In the genomic region with DNA sequence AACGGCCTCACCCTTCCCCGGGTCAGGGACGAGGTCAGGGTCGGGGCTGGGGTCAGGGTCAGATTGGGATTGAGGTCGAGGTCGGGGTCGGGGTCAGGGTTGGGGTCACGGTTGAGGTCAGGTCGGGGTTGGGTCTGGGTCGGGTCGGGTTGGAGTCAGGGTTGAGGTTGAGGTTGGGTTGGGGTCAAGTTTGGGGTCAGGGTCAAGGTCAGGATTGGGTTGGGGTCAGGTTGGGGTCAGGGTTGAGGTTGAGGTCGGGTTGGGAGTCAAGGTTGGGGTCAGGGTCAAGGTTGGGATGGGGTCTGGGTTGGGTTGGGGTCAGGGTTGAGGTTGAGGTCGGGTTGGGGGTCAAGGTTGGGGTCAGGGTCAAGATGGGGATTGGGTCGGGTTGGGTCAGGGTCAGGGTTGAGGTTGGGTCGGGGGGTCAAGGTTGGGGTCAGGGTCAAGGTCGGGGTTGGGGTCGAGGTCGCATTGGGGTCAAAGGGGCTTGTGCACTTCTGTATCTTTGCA, we compare ENCODE assay signal across 1 cellular context.
TF ChIP-seq lines count a peak whose summit lies in the region.

No MANE protein-coding gene starts in this region.

TF ChIP-seq in K562, 482 proteins besides CTCF, POLR2A, EP300 and RAD21 (continued from another document and continues in another):
- TF ChIP-seq, protein P1, sequence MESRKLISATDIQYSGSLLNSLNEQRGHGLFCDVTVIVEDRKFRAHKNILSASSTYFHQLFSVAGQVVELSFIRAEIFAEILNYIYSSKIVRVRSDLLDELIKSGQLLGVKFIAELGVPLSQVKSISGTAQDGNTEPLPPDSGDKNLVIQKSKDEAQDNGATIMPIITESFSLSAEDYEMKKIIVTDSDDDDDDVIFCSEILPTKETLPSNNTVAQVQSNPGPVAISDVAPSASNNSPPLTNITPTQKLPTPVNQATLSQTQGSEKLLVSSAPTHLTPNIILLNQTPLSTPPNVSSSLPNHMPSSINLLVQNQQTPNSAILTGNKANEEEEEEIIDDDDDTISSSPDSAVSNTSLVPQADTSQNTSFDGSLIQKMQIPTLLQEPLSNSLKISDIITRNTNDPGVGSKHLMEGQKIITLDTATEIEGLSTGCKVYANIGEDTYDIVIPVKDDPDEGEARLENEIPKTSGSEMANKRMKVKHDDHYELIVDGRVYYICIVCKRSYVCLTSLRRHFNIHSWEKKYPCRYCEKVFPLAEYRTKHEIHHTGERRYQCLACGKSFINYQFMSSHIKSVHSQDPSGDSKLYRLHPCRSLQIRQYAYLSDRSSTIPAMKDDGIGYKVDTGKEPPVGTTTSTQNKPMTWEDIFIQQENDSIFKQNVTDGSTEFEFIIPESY (CRISPR knock-in tag; IDR thresholded peaks at IDR 0.05) = peak; percentile 37; the same call in 1 of the 2 replicates
- no peak for TF ChIP-seq FIP1L1 (IDR thresholded peaks at IDR 0.05; ENCODE audit: low read depth, low read length, poor library complexity, severe bottlenecking)
- TF ChIP-seq ZNF133 (CRISPR knock-in tag; IDR thresholded peaks at IDR 0.05) = no peak
- no peak for TF ChIP-seq GTF2E2 (tag; IDR thresholded peaks at IDR 0.05)
- TF ChIP-seq WHSC1 (IDR thresholded peaks at IDR 0.05; ENCODE audit: low read length) = no peak
- peak; percentile 94 for TF ChIP-seq ESRRA (IDR thresholded peaks at IDR 0.05; ENCODE audit: borderline replicate concordance, low read depth)
- TF ChIP-seq ZZZ3 (IDR thresholded peaks at IDR 0.05) = no peak
- TF ChIP-seq SIX5 (IDR thresholded peaks at IDR 0.05; ENCODE audit: borderline replicate concordance in 1 of 2, insufficient read depth in 1 of 2, low read depth in 1 of 2, low read length in 2 of 2) = no peak
- TF ChIP-seq PHF20 (IDR thresholded peaks at IDR 0.05; ENCODE audit: partially characterized antibody) = no peak
- TF ChIP-seq PHTF2 (CRISPR knock-in tag; IDR thresholded peaks at IDR 0.05) = no peak
- no peak for TF ChIP-seq IRF2 (CRISPR knock-in tag; IDR thresholded peaks at IDR 0.05)
- TF ChIP-seq, protein P2, sequence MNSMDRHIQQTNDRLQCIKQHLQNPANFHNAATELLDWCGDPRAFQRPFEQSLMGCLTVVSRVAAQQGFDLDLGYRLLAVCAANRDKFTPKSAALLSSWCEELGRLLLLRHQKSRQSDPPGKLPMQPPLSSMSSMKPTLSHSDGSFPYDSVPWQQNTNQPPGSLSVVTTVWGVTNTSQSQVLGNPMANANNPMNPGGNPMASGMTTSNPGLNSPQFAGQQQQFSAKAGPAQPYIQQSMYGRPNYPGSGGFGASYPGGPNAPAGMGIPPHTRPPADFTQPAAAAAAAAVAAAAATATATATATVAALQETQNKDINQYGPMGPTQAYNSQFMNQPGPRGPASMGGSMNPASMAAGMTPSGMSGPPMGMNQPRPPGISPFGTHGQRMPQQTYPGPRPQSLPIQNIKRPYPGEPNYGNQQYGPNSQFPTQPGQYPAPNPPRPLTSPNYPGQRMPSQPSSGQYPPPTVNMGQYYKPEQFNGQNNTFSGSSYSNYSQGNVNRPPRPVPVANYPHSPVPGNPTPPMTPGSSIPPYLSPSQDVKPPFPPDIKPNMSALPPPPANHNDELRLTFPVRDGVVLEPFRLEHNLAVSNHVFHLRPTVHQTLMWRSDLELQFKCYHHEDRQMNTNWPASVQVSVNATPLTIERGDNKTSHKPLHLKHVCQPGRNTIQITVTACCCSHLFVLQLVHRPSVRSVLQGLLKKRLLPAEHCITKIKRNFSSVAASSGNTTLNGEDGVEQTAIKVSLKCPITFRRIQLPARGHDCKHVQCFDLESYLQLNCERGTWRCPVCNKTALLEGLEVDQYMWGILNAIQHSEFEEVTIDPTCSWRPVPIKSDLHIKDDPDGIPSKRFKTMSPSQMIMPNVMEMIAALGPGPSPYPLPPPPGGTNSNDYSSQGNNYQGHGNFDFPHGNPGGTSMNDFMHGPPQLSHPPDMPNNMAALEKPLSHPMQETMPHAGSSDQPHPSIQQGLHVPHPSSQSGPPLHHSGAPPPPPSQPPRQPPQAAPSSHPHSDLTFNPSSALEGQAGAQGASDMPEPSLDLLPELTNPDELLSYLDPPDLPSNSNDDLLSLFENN (IDR thresholded peaks at IDR 0.05; ENCODE audit: low read depth in 2 of 2, low read length in 2 of 2) = no peak
- no peak for TF ChIP-seq SAFB2 (IDR thresholded peaks at IDR 0.05; ENCODE audit: borderline replicate concordance, low read depth, low read length, severe bottlenecking)
- no peak for TF ChIP-seq CBFA2T3 (IDR thresholded peaks at IDR 0.05)
- TF ChIP-seq ZKSCAN3 (CRISPR knock-in tag; IDR thresholded peaks at IDR 0.05) = no peak
- peak; percentile 28 for TF ChIP-seq STAT5A (IDR thresholded peaks at IDR 0.05; ENCODE audit: borderline replicate concordance, low read length)
- no peak for TF ChIP-seq GATAD2B (IDR thresholded peaks at IDR 0.05; ENCODE audit: borderline replicate concordance)
- TF ChIP-seq SNRNP70 (optimal IDR thresholded peaks at IDR 0.05; ENCODE audit: low read depth, low read length) = no peak
- peak; percentile 28; the same call in 1 of the 2 replicates for TF ChIP-seq CC2D1A (IDR thresholded peaks at IDR 0.05)
- peak in 1 of 2 experiments; percentile 64; a peak in 1 of 3 replicates for TF ChIP-seq CBX3 (IDR thresholded peaks at IDR 0.05; ENCODE audit: borderline replicate concordance in 1 of 2, low read length in 2 of 2)
- TF ChIP-seq NCOA2 (IDR thresholded peaks at IDR 0.05; ENCODE audit: partially characterized antibody in 2 of 2) = no peak
- TF ChIP-seq ZNF23 (CRISPR knock-in tag; IDR thresholded peaks at IDR 0.05) = no peak
- TF ChIP-seq, protein P3, sequence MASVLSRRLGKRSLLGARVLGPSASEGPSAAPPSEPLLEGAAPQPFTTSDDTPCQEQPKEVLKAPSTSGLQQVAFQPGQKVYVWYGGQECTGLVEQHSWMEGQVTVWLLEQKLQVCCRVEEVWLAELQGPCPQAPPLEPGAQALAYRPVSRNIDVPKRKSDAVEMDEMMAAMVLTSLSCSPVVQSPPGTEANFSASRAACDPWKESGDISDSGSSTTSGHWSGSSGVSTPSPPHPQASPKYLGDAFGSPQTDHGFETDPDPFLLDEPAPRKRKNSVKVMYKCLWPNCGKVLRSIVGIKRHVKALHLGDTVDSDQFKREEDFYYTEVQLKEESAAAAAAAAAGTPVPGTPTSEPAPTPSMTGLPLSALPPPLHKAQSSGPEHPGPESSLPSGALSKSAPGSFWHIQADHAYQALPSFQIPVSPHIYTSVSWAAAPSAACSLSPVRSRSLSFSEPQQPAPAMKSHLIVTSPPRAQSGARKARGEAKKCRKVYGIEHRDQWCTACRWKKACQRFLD (CRISPR knock-in tag; IDR thresholded peaks at IDR 0.05) = no peak
- no peak for TF ChIP-seq RBM34 (IDR thresholded peaks at IDR 0.05; ENCODE audit: borderline replicate concordance, insufficient read depth, low read length)
- no peak for TF ChIP-seq NFIC (IDR thresholded peaks at IDR 0.05)
- TF ChIP-seq E2F3 (CRISPR knock-in tag; IDR thresholded peaks at IDR 0.05) = no peak
- no peak for TF ChIP-seq HCFC1 (IDR thresholded peaks at IDR 0.05; ENCODE audit: low read depth, low read length)
- no peak for TF ChIP-seq ZNF175 (CRISPR knock-in tag; IDR thresholded peaks at IDR 0.05; ENCODE audit: low read depth)
- TF ChIP-seq, protein P4, sequence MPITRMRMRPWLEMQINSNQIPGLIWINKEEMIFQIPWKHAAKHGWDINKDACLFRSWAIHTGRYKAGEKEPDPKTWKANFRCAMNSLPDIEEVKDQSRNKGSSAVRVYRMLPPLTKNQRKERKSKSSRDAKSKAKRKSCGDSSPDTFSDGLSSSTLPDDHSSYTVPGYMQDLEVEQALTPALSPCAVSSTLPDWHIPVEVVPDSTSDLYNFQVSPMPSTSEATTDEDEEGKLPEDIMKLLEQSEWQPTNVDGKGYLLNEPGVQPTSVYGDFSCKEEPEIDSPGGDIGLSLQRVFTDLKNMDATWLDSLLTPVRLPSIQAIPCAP (CRISPR knock-in tag; IDR thresholded peaks at IDR 0.05; ENCODE audit: borderline replicate concordance) = no peak
- TF ChIP-seq LEF1 (IDR thresholded peaks at IDR 0.05) = no peak
- no peak for TF ChIP-seq TEAD1 (CRISPR knock-in tag; IDR thresholded peaks at IDR 0.05)
- no peak for TF ChIP-seq ZNF12 (CRISPR knock-in tag; IDR thresholded peaks at IDR 0.05)
- no peak for TF ChIP-seq ZNF212 (CRISPR knock-in tag; IDR thresholded peaks at IDR 0.05)
- no peak for TF ChIP-seq ARHGAP35 (IDR thresholded peaks at IDR 0.05; ENCODE audit: partially characterized antibody)
- TF ChIP-seq TRIM28 (IDR thresholded peaks at IDR 0.05) = no peak
- TF ChIP-seq, protein P5, sequence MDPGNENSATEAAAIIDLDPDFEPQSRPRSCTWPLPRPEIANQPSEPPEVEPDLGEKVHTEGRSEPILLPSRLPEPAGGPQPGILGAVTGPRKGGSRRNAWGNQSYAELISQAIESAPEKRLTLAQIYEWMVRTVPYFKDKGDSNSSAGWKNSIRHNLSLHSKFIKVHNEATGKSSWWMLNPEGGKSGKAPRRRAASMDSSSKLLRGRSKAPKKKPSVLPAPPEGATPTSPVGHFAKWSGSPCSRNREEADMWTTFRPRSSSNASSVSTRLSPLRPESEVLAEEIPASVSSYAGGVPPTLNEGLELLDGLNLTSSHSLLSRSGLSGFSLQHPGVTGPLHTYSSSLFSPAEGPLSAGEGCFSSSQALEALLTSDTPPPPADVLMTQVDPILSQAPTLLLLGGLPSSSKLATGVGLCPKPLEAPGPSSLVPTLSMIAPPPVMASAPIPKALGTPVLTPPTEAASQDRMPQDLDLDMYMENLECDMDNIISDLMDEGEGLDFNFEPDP (CRISPR knock-in tag; IDR thresholded peaks at IDR 0.05) = no peak
- TF ChIP-seq SRF (CRISPR knock-in tag; IDR thresholded peaks at IDR 0.05) = no peak
- TF ChIP-seq CTBP1 (IDR thresholded peaks at IDR 0.05; ENCODE audit: borderline replicate concordance) = no peak
- TF ChIP-seq CBX8 (IDR thresholded peaks at IDR 0.05; ENCODE audit: borderline replicate concordance, extremely low read depth, low read depth, low read length, poor library complexity, severe bottlenecking) = no peak
- TF ChIP-seq, protein P6, sequence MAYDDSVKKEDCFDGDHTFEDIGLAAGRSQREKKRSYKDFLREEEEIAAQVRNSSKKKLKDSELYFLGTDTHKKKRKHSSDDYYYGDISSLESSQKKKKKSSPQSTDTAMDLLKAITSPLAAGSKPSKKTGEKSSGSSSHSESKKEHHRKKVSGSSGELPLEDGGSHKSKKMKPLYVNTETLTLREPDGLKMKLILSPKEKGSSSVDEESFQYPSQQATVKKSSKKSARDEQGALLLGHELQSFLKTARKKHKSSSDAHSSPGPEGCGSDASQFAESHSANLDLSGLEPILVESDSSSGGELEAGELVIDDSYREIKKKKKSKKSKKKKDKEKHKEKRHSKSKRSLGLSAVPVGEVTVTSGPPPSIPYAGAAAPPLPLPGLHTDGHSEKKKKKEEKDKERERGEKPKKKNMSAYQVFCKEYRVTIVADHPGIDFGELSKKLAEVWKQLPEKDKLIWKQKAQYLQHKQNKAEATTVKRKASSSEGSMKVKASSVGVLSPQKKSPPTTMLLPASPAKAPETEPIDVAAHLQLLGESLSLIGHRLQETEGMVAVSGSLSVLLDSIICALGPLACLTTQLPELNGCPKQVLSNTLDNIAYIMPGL (CRISPR knock-in tag; IDR thresholded peaks at IDR 0.05) = 0 out of 2 replicates have a peak, but pooled peaks have one; percentile 18
- no peak for TF ChIP-seq SMAD1 (IDR thresholded peaks at IDR 0.05; ENCODE audit: low read depth, low read length, partially characterized antibody)
- TF ChIP-seq, protein P7, sequence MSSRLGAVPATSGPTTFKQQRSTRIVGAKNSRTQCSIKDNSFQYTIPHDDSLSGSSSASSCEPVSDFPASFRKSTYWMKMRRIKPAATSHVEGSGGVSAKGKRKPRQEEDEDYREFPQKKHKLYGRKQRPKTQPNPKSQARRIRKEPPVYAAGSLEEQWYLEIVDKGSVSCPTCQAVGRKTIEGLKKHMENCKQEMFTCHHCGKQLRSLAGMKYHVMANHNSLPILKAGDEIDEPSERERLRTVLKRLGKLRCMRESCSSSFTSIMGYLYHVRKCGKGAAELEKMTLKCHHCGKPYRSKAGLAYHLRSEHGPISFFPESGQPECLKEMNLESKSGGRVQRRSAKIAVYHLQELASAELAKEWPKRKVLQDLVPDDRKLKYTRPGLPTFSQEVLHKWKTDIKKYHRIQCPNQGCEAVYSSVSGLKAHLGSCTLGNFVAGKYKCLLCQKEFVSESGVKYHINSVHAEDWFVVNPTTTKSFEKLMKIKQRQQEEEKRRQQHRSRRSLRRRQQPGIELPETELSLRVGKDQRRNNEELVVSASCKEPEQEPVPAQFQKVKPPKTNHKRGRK (tag; IDR thresholded peaks at IDR 0.05) = no peak
- TF ChIP-seq, protein P8, sequence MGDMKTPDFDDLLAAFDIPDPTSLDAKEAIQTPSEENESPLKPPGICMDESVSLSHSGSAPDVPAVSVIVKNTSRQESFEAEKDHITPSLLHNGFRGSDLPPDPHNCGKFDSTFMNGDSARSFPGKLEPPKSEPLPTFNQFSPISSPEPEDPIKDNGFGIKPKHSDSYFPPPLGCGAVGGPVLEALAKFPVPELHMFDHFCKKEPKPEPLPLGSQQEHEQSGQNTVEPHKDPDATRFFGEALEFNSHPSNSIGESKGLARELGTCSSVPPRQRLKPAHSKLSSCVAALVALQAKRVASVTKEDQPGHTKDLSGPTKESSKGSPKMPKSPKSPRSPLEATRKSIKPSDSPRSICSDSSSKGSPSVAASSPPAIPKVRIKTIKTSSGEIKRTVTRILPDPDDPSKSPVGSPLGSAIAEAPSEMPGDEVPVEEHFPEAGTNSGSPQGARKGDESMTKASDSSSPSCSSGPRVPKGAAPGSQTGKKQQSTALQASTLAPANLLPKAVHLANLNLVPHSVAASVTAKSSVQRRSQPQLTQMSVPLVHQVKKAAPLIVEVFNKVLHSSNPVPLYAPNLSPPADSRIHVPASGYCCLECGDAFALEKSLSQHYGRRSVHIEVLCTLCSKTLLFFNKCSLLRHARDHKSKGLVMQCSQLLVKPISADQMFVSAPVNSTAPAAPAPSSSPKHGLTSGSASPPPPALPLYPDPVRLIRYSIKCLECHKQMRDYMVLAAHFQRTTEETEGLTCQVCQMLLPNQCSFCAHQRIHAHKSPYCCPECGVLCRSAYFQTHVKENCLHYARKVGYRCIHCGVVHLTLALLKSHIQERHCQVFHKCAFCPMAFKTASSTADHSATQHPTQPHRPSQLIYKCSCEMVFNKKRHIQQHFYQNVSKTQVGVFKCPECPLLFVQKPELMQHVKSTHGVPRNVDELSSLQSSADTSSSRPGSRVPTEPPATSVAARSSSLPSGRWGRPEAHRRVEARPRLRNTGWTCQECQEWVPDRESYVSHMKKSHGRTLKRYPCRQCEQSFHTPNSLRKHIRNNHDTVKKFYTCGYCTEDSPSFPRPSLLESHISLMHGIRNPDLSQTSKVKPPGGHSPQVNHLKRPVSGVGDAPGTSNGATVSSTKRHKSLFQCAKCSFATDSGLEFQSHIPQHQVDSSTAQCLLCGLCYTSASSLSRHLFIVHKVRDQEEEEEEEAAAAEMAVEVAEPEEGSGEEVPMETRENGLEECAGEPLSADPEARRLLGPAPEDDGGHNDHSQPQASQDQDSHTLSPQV (IDR thresholded peaks at IDR 0.05) = no peak
- no peak for TF ChIP-seq ZNF354B (CRISPR knock-in tag; IDR thresholded peaks at IDR 0.05)
- no peak for TF ChIP-seq CHCHD3 (CRISPR knock-in tag; IDR thresholded peaks at IDR 0.05)
- TF ChIP-seq MTF1 (CRISPR knock-in tag; IDR thresholded peaks at IDR 0.05; ENCODE audit: borderline replicate concordance) = no peak
- TF ChIP-seq ZNF384 (IDR thresholded peaks at IDR 0.05; ENCODE audit: low read depth, low read length) = no peak
- TF ChIP-seq JUNB (CRISPR knock-in tag; conservative IDR thresholded peaks at IDR 0.05) = no peak
- TF ChIP-seq SUPT5H (IDR thresholded peaks at IDR 0.05) = no peak
- no peak for TF ChIP-seq C11orf30 (IDR thresholded peaks at IDR 0.05; ENCODE audit: low read depth)
- TF ChIP-seq L3MBTL2 (IDR thresholded peaks at IDR 0.05) = no peak
- no peak for TF ChIP-seq TAF1 (IDR thresholded peaks at IDR 0.05; ENCODE audit: control insufficient read depth, extremely low read depth, insufficient read depth, low read length, severe bottlenecking)
- TF ChIP-seq RFX1 (IDR thresholded peaks at IDR 0.05) = no peak
- TF ChIP-seq NFE2L1 (tag; IDR thresholded peaks at IDR 0.05; ENCODE audit: borderline replicate concordance, low read depth) = no peak
- TF ChIP-seq ZNF695 (CRISPR knock-in tag; IDR thresholded peaks at IDR 0.05) = no peak
